Comparison of ENCODE assay signal across 18 cellular contexts in genomic region chr4:70932984-70933383, GRCh38. TPM values are rescaled to one million over a fixed set of nuclear protein-coding genes. Genes with fewer than 3 reads are reported as not detected.
DNase-seq lines count a peak whose midpoint lies in the region; TF ChIP-seq lines count a peak whose summit lies in the region.
"Had no signal": no experiment of that assay in that cellular context is flagged by ENCODE, and none has a peak within 500 bp of the region (broad histone marks: within the 10 kb centered on the region; RNA-seq: fewer than 3 reads in every experiment).

No MANE protein-coding gene starts in this region.

- H3K4me1 Mint-ChIP-seq in activated naive CD4-positive, alpha-beta T cell treated with anti-CD3 and anti-CD28 coated beads, Interleukin-2, amount 10 ng/mL, durations not matched to agents 7 days and 5 days: peaks cover 17% of the 10 kb centered on the region
- H3K4me1 Mint-ChIP-seq in neural crest cell: peaks cover 24% of the 10 kb centered on the region
- H3K4me1 Mint-ChIP-seq in osteocyte (ENCODE audit: unreplicated experiment): peaks cover 27% of the 10 kb centered on the region

- no peak for DNase-seq in activated naive CD4-positive, alpha-beta T cell treated with anti-CD3 and anti-CD28 coated beads, Interleukin-2, amount 10 ng/mL, durations not matched to agents 7 days and 5 days
- no peak for DNase-seq in activated naive CD4-positive, alpha-beta T cell treated with anti-CD3 and anti-CD28 coated beads, Interleukin-2, amount 50 U/mL, for 16 hours
- DNase-seq in foreskin melanocyte: peak; percentile 47
- no peak for DNase-seq in neural crest cell (ENCODE audit: low read depth, low spot score)
- no peak for DNase-seq in activated T-cell treated with anti-CD3 and anti-CD28 coated beads for 4 hours
- no peak for DNase-seq in osteocyte (ENCODE audit: extremely low spot score, unreplicated experiment)
- DNase-seq in stimulated activated CD4-positive, alpha-beta T cell treated with anti-CD3 and anti-CD28 coated beads, Interleukin-2, amount 100 ng/mL, for 24 hours: no peak
- no peak for DNase-seq in ACHN
- DNase-seq: 8988T; CD8-positive, alpha-beta T cell; COR-L47; DMS 273 treated with DMSO at 0.1 percent for 48 hours; DMS53; DND-41; EL; GOT3; H7 had no signal

- H3K27ac Mint-ChIP-seq in activated naive CD4-positive, alpha-beta T cell treated with anti-CD3 and anti-CD28 coated beads, Interleukin-2, amount 10 ng/mL, durations not matched to agents 7 days and 5 days: peak overlapping the region; percentile 28
- no peak overlapping the region for H3K27ac Mint-ChIP-seq in neural crest cell (ENCODE audit: unreplicated experiment)
- no peak overlapping the region for H3K27ac Mint-ChIP-seq in osteocyte (ENCODE audit: unreplicated experiment)
- H3K27ac Mint-ChIP-seq: B cell; CD8-positive, alpha-beta T cell had no signal

- no peaks in the 10 kb centered on the region for H3K27me3 Mint-ChIP-seq in activated naive CD4-positive, alpha-beta T cell treated with anti-CD3 and anti-CD28 coated beads, Interleukin-2, amount 10 ng/mL, durations not matched to agents 7 days and 5 days
- H3K27me3 Mint-ChIP-seq in neural crest cell (ENCODE audit: low read depth): no peaks in the 10 kb centered on the region
- H3K27me3 Mint-ChIP-seq in osteocyte (ENCODE audit: unreplicated experiment): no peaks in the 10 kb centered on the region
- H3K27me3 Mint-ChIP-seq: B cell had no signal

- no peak overlapping the region for H3K4me3 Mint-ChIP-seq in activated naive CD4-positive, alpha-beta T cell treated with anti-CD3 and anti-CD28 coated beads, Interleukin-2, amount 10 ng/mL, durations not matched to agents 7 days and 5 days
- H3K4me3 Mint-ChIP-seq in neural crest cell: peak overlapping the region; percentile 18
- no peak overlapping the region for H3K4me3 Mint-ChIP-seq in osteocyte (ENCODE audit: unreplicated experiment)
- H3K4me3 Mint-ChIP-seq: B cell; CD8-positive, alpha-beta T cell had no signal

- H3K9me3 Mint-ChIP-seq in activated naive CD4-positive, alpha-beta T cell treated with anti-CD3 and anti-CD28 coated beads, Interleukin-2, amount 10 ng/mL, durations not matched to agents 7 days and 5 days: peaks cover 3% of the 10 kb centered on the region
- H3K9me3 Mint-ChIP-seq in neural crest cell: peaks cover 3% of the 10 kb centered on the region
- H3K9me3 Mint-ChIP-seq in osteocyte (ENCODE audit: unreplicated experiment): no peaks in the 10 kb centered on the region
- H3K9me3 Mint-ChIP-seq: CD8-positive, alpha-beta T cell had no signal

- peaks cover 4% of the 10 kb centered on the region for H3K36me3 Mint-ChIP-seq in activated naive CD4-positive, alpha-beta T cell treated with anti-CD3 and anti-CD28 coated beads, Interleukin-2, amount 10 ng/mL, durations not matched to agents 7 days and 5 days
- H3K36me3 Mint-ChIP-seq in neural crest cell (ENCODE audit: low read depth) (peaks cover 12% of the 10 kb centered on the region), osteocyte (ENCODE audit: unreplicated experiment) (peaks cover 5% of the 10 kb centered on the region)

- CTCF ChIA-PET in activated naive CD4-positive, alpha-beta T cell treated with anti-CD3 and anti-CD28 coated beads, Interleukin-2, amount 10 ng/mL, durations not matched to agents 7 days and 5 days (lab: Charles Lee): no interaction called here

- in situ Hi-C loops in ACHN (cut with HindIII; ENCODE audit: low pct_ligation_motif_present, low pct_unique_long_range_greater_than_20kb, low sequenced_read_pairs): no loop called here

- TF ChIP-seq CTCF in neural crest cell (conservative IDR thresholded peaks at IDR 0.05): no peak
- no peak for TF ChIP-seq CTCF in osteocyte (IDR thresholded peaks at IDR 0.05)

RNA-seq across cellular contexts. Expression of gene MOB1B, which starts 30.8 kb away (rescaled TPM):
- total RNA-seq in neural crest cell: 37.2 and 39.5 TPM in 2 replicates
- total RNA-seq in osteocyte: 25.6 and 26.0 TPM in 2 replicates
